In the genomic region with DNA sequence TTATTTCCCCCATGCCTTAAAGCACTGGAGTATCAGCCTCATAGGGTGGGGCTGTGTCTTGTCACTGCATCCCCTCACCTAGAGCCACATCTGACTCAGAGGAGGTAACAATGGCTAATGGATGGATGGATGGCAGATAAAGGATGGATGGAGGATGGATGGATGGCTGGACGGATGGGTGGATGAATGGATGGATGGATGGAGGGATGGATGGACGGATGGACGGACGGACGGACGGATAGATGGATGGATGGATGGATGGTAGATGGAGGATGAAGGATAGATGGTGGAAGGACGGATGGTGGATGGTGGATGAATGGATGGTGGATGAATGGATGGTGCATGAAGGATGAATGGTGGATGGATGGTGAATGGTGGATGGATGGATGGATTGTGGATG, we compare ENCODE assay signal across 27 cellular contexts.
"Had no signal": no experiment of that assay in that cellular context is flagged by ENCODE, and none has a peak within 500 bp of the region (broad histone marks: within the 10 kb centered on the region; RNA-seq: fewer than 3 reads in every experiment).

No MANE protein-coding gene starts in this region.

- H3K36me3 ChIP-seq: ovary, right lobe of liver, sigmoid colon, spleen, suprapubic skin, tibial artery, transverse colon, upper lobe of left lung, vagina had no signal

- H3K27ac ChIP-seq: ovary, parathyroid adenoma, right lobe of liver, sigmoid colon, skin epidermis, spleen, suprapubic skin, testis, tibial artery, transverse colon, upper lobe of left lung, vagina had no signal

- H3K9me3 ChIP-seq: ovary, psoas muscle, right lobe of liver, sigmoid colon, spleen, suprapubic skin, testis, tibial artery, transverse colon, upper lobe of left lung, vagina had no signal

- H3K27me3 ChIP-seq: ovary, right lobe of liver, sigmoid colon, spleen, suprapubic skin, testis, tibial artery, transverse colon, upper lobe of left lung, vagina had no signal

- H3K4me3 ChIP-seq: ovary, right lobe of liver, sigmoid colon, skin epidermis, smooth muscle cell, spleen, suprapubic skin, testis, tibial artery, transverse colon, upper lobe of left lung, vagina had no signal

- H3K4me1 ChIP-seq: parathyroid adenoma, right lobe of liver, sigmoid colon, testis, transverse colon, upper lobe of left lung had no signal

- H3K9ac ChIP-seq: parathyroid adenoma had no signal

- H3K4me2 ChIP-seq: smooth muscle cell had no signal

- H2AFZ ChIP-seq: parathyroid adenoma had no signal

- DNase-seq: naive B cell; naive thymus-derived CD8-positive, alpha-beta T cell; nephron progenitor cell; occipital lobe; ovary; right lobe of liver; sigmoid colon; spleen; stimulated activated CD4-positive, alpha-beta T cell treated with anti-CD3 and anti-CD28 coated beads, Interleukin-12 subunit alpha, Interleukin-12 subunit beta, amount 100 ng/mL, for 4 hours; stimulated activated CD4-positive, alpha-beta T cell treated with anti-CD3 and anti-CD28 coated beads, Interleukin-1b, Interleukin-23, amount 100 ng/mL, for 48 hours; stimulated activated CD4-positive, alpha-beta T cell treated with anti-CD3 and anti-CD28 coated beads, Interleukin-4, amount 100 ng/mL, for 1 hour; stimulated activated CD4-positive, alpha-beta T cell treated with anti-CD3 and anti-CD28 coated beads, Interleukin-4, amount 100 ng/mL, for 4 hours; stimulated activated CD8-positive, alpha-beta memory T cell treated with anti-CD3 and anti-CD28 coated beads, Interleukin-4, amount 100 ng/mL, for 48 hours; stimulated activated naive CD4-positive, alpha-beta T cell; stimulated activated naive CD8-positive, alpha-beta T cell treated with anti-CD3 and anti-CD28 coated beads, Interleukin-15, amount 100 ng/mL, for 72 hours; stimulated activated naive CD8-positive, alpha-beta T cell treated with anti-CD3 and anti-CD28 coated beads, Interleukin-15, Interleukin-2, amounts not matched to agents 100 U/mL and 50 U/mL, for 24 hours; substantia nigra; testis; tibial artery; transverse colon; upper lobe of left lung had no signal
